Comparison of ENCODE assay signal across 17 cellular contexts in genomic region chr5:1028481-1029269, GRCh38. TPM values are rescaled to one million over a fixed set of nuclear protein-coding genes. Genes with fewer than 3 reads are reported as not detected.
DNase-seq lines count a peak whose midpoint lies in the region; ATAC-seq and TF ChIP-seq lines count a peak whose summit lies in the region.
"Had no signal": no experiment of that assay in that cellular context is flagged by ENCODE, and none has a peak within 500 bp of the region (broad histone marks: within the 10 kb centered on the region; RNA-seq: fewer than 3 reads in every experiment).

No MANE protein-coding gene starts in this region.

- no peaks in the 10 kb centered on the region for H3K9me3 Mint-ChIP-seq in stimulated activated naive CD8-positive, alpha-beta T cell treated with anti-CD3 and anti-CD28 coated beads, Interleukin-15, amount 100 ng/mL, for 72 hours
- H3K9me3 Mint-ChIP-seq in glutamatergic neuron (ENCODE audit: unreplicated experiment) (peaks cover 4% of the 10 kb centered on the region), nephron (no peaks in the 10 kb centered on the region)
- H3K9me3 Mint-ChIP-seq: CD8-positive, alpha-beta T cell had no signal

- H3K4me1 Mint-ChIP-seq in stimulated activated naive CD8-positive, alpha-beta T cell treated with anti-CD3 and anti-CD28 coated beads, Interleukin-15, amount 100 ng/mL, for 72 hours = no peaks in the 10 kb centered on the region
- H3K4me1 Mint-ChIP-seq in glutamatergic neuron (ENCODE audit: low read depth, unreplicated experiment) = peaks cover 8% of the 10 kb centered on the region
- H3K4me1 Mint-ChIP-seq in nephron = peaks cover 10% of the 10 kb centered on the region

- ATAC-seq in stimulated activated naive CD8-positive, alpha-beta T cell treated with anti-CD3 and anti-CD28 coated beads, Interleukin-15, amount 100 ng/mL, for 72 hours = peak; percentile 45
- ATAC-seq in stimulated activated naive CD8-positive, alpha-beta T cell treated with anti-CD3 and anti-CD28 coated beads, Interleukin-15, Interleukin-2, amounts not matched to agents 100 U/mL and 50 U/mL, for 24 hours = no peak
- no peak for ATAC-seq in HG03571 (IDR thresholded peaks at IDR 0.05; ENCODE audit: unreplicated experiment)
- ATAC-seq: CD8-positive, alpha-beta T cell; HCT116 had no signal

- no peak overlapping the region for H3K4me3 Mint-ChIP-seq in stimulated activated naive CD8-positive, alpha-beta T cell treated with anti-CD3 and anti-CD28 coated beads, Interleukin-15, amount 100 ng/mL, for 72 hours
- H3K4me3 Mint-ChIP-seq in glutamatergic neuron (ENCODE audit: unreplicated experiment) (no peak overlapping the region), nephron (no peak overlapping the region)
- H3K4me3 Mint-ChIP-seq: CD8-positive, alpha-beta T cell had no signal

- TF ChIP-seq CTCF in glutamatergic neuron (IDR thresholded peaks at IDR 0.05; ENCODE audit: partially characterized antibody, unreplicated experiment) (no peak), nephron (IDR thresholded peaks at IDR 0.05; ENCODE audit: unreplicated experiment in 3 of 3) (no peak)

- no peaks in the 10 kb centered on the region for H3K36me3 Mint-ChIP-seq in glutamatergic neuron (ENCODE audit: unreplicated experiment)
- no peaks in the 10 kb centered on the region for H3K36me3 Mint-ChIP-seq in nephron (ENCODE audit: low read depth)
- H3K36me3 Mint-ChIP-seq: CD8-positive, alpha-beta T cell had no signal

- DNase-seq in stimulated activated naive CD8-positive, alpha-beta T cell treated with anti-CD3 and anti-CD28 coated beads, Interleukin-15, amount 100 ng/mL, for 72 hours = no peak
- no peak for DNase-seq in stimulated activated naive CD8-positive, alpha-beta T cell treated with anti-CD3 and anti-CD28 coated beads, Interleukin-15, Interleukin-2, amounts not matched to agents 100 U/mL and 50 U/mL, for 24 hours
- DNase-seq in glutamatergic neuron (peak; percentile 12), inferior parietal cortex (ENCODE audit: extremely low spot score) (no peak), NCI-H187 treated with DMSO at 0.1 percent for 48 hours (lab: John Stamatoyannopoulos, UW) (no peak)
- DNase-seq: ACHN; CD8-positive, alpha-beta T cell; Karpas-422; MM.1S; NCI-H1417; NCI-H2029 treated with DMSO at 0.1 percent for 48 hours; NCI-H510A treated with DMSO at 0.1 percent for 48 hours; Peyer's patch; SHP77 treated with DMSO at 0.1 percent for 48 hours had no signal

- no peak overlapping the region for H3K27ac Mint-ChIP-seq in stimulated activated naive CD8-positive, alpha-beta T cell treated with anti-CD3 and anti-CD28 coated beads, Interleukin-15, amount 100 ng/mL, for 72 hours
- no peak overlapping the region for H3K27ac Mint-ChIP-seq in glutamatergic neuron (ENCODE audit: unreplicated experiment)
- peak overlapping the region; percentile 31 to 79 (median 63) for H3K27ac Mint-ChIP-seq in nephron
- H3K27ac Mint-ChIP-seq: CD8-positive, alpha-beta T cell had no signal

- no peaks in the 10 kb centered on the region for H3K27me3 Mint-ChIP-seq in stimulated activated naive CD8-positive, alpha-beta T cell treated with anti-CD3 and anti-CD28 coated beads, Interleukin-15, amount 100 ng/mL, for 72 hours
- H3K27me3 Mint-ChIP-seq in glutamatergic neuron (ENCODE audit: unreplicated experiment) (peaks cover 3% of the 10 kb centered on the region), nephron (ENCODE audit: low read depth) (no peaks in the 10 kb centered on the region)

RNA-seq across cellular contexts. Expression of gene NKD2, which starts 20.1 kb away (rescaled TPM):
- 41.7 TPM for total RNA-seq in glutamatergic neuron (ENCODE audit: unreplicated experiment)

Comparison
In these comparisons a context has a peak if more than half of its experiments do, and no peak if none do; other contexts are left out.
1. H3K27ac Mint-ChIP-seq: peak in nephron (3 of 3); none in stimulated activated naive CD8-positive, alpha-beta T cell treated with anti-CD3 and anti-CD28 coated beads, Interleukin-15, amount 100 ng/mL, for 72 hours (0 of 2) and glutamatergic neuron (single experiment).